10 cellular contexts compared by ENCODE assay signal in genomic region chrX:150544222-150544787, GRCh38. TPM values are rescaled to one million over a fixed set of nuclear protein-coding genes. Genes with fewer than 3 reads are reported as not detected.
DNase-seq lines count a peak whose midpoint lies in the region; ATAC-seq and TF ChIP-seq lines count a peak whose summit lies in the region.
"Had no signal": no experiment of that assay in that cellular context is flagged by ENCODE, and none has a peak within 500 bp of the region (broad histone marks: within the 10 kb centered on the region; RNA-seq: fewer than 3 reads in every experiment).

No MANE protein-coding gene starts in this region.

- H3K4me1 Mint-ChIP-seq in GM23338 = peaks cover 12% of the 10 kb centered on the region; the same call in 2 of the 3 replicates

- H3K9me2 ChIP-seq in GM23338 (ENCODE audit: insufficient read depth) = no peaks in the 10 kb centered on the region

- H3K36me3 Mint-ChIP-seq in GM23338 (ENCODE audit: low read depth) = no peaks in the 10 kb centered on the region

- H3K4me3 ChIP-seq in GM23338 (no peak overlapping the region), RWPE2 (ENCODE audit: severe bottlenecking) (no peak overlapping the region)
- H3K4me3 ChIP-seq: right atrium auricular region had no signal

- H3K27me3 ChIP-seq in GM23338 (ENCODE audit: insufficient read depth) (peaks cover 25% of the 10 kb centered on the region), RWPE2 (ENCODE audit: insufficient read depth, poor library complexity, severe bottlenecking) (no peaks in the 10 kb centered on the region), foreskin keratinocyte (no peaks in the 10 kb centered on the region)
- H3K27me3 ChIP-seq: right atrium auricular region had no signal

- ATAC-seq in GM23338 (peak; percentile 66), RWPE2 (ENCODE audit: low read depth) (peak; percentile 52; the same call in 1 of the 3 replicates), foreskin keratinocyte (peak; percentile 21), HG02588 (IDR thresholded peaks at IDR 0.05; ENCODE audit: unreplicated experiment) (no peak), left lobe of liver (no peak)
- ATAC-seq: T-helper 17 cell had no signal

- H3K27ac ChIP-seq in GM23338 (ENCODE audit: low read depth) (no peak overlapping the region), RWPE2 (ENCODE audit: poor library complexity, severe bottlenecking) (no peak overlapping the region), foreskin keratinocyte (no peak overlapping the region)

- no peak overlapping the region for H3K4me2 ChIP-seq in GM23338

- no peak overlapping the region for H3K27ac Mint-ChIP-seq in GM23338
- H3K27ac Mint-ChIP-seq: T-helper 17 cell had no signal

- H3K4me1 ChIP-seq in GM23338 (ENCODE audit: insufficient read depth) = no peaks in the 10 kb centered on the region
- no peaks in the 10 kb centered on the region for H3K4me1 ChIP-seq in RWPE2 (ENCODE audit: insufficient read depth, poor library complexity, severe bottlenecking)
- no peaks in the 10 kb centered on the region for H3K4me1 ChIP-seq in foreskin keratinocyte

- DNase-seq in ELF-1 (ENCODE audit: low read depth, low spot score) (peak; percentile 80), GM23338 (ENCODE audit: low spot score) (peak; percentile 65), RWPE2 (ENCODE audit: low spot score) (no peak), foreskin keratinocyte (no peak), Ammon's horn (ENCODE audit: low spot score) (no peak), left lobe of liver (ENCODE audit: low spot score) (no peak)
- DNase-seq: NCI-H446 treated with DMSO at 0.1 percent for 48 hours, T-helper 17 cell had no signal

- peak; percentile 29 to 64 for TF ChIP-seq CTCF in GM23338 (conservative IDR thresholded peaks at IDR 0.05; ENCODE audit: low read depth in 2 of 2)
- no peak for TF ChIP-seq CTCF in RWPE2 (IDR thresholded peaks at IDR 0.05; ENCODE audit: poor library complexity, severe bottlenecking)
- peak; percentile 50 for TF ChIP-seq CTCF in foreskin keratinocyte (conservative IDR thresholded peaks at IDR 0.05)

- H3K9me3 ChIP-seq in RWPE2 (ENCODE audit: severe bottlenecking) = no peaks in the 10 kb centered on the region
- H3K9me3 ChIP-seq: right atrium auricular region had no signal

- H3F3A ChIP-seq in GM23338 (replicated peaks; ENCODE audit: low read depth) = no peaks in the 10 kb centered on the region

- peak overlapping the region; percentile 69; the same call in 1 of the 2 replicates for H2AFZ ChIP-seq in GM23338

- H3K79me2 ChIP-seq in GM23338 (replicated peaks; ENCODE audit: insufficient read depth) = no peaks in the 10 kb centered on the region

- no peaks in the 10 kb centered on the region for H4K20me1 ChIP-seq in GM23338 (replicated peaks; ENCODE audit: insufficient read depth)

- H3K27me3 Mint-ChIP-seq in GM23338 (ENCODE audit: insufficient read depth, low read depth, poor library complexity) = peaks cover 21% of the 10 kb centered on the region
- H3K27me3 Mint-ChIP-seq: T-helper 17 cell had no signal

- no peaks in the 10 kb centered on the region for H3K36me3 ChIP-seq in GM23338 (ENCODE audit: insufficient read depth)
- H3K36me3 ChIP-seq in RWPE2 (ENCODE audit: low read depth) = no peaks in the 10 kb centered on the region
- H3K36me3 ChIP-seq: right atrium auricular region had no signal

- no peak overlapping the region for H3K4me3 Mint-ChIP-seq in GM23338
- H3K4me3 Mint-ChIP-seq: T-helper 17 cell had no signal

- no peaks in the 10 kb centered on the region for H3K9me3 Mint-ChIP-seq in GM23338

TF ChIP-seq in GM23338, 12 proteins besides CTCF, POLR2A, EP300 and RAD21 (continues in another document):
- no peak for TF ChIP-seq ZNF114 (CRISPR knock-in tag; IDR thresholded peaks at IDR 0.05)
- no peak for TF ChIP-seq JUNB (IDR thresholded peaks at IDR 0.05; ENCODE audit: unreplicated experiment)
- no peak for TF ChIP-seq ZNF331 (CRISPR knock-in tag; IDR thresholded peaks at IDR 0.05; ENCODE audit: low read depth)
- no peak for TF ChIP-seq STAT1 (IDR thresholded peaks at IDR 0.05; ENCODE audit: unreplicated experiment)
- TF ChIP-seq EZH2phosphoT487 (IDR thresholded peaks at IDR 0.05; ENCODE audit: unreplicated experiment) = no peak
- TF ChIP-seq POLR2AphosphoS5 (IDR thresholded peaks at IDR 0.05; ENCODE audit: low read depth) = no peak
- TF ChIP-seq CREB1 (CRISPR knock-in tag; IDR thresholded peaks at IDR 0.05; ENCODE audit: low read depth) = no peak
- TF ChIP-seq NANOG (IDR thresholded peaks at IDR 0.05; ENCODE audit: borderline replicate concordance) = no peak
- TF ChIP-seq EZH2 (IDR thresholded peaks at IDR 0.05; ENCODE audit: low read depth, unreplicated experiment) = no peak
- no peak for TF ChIP-seq ETS1 (IDR thresholded peaks at IDR 0.05)
- TF ChIP-seq, protein P1, sequence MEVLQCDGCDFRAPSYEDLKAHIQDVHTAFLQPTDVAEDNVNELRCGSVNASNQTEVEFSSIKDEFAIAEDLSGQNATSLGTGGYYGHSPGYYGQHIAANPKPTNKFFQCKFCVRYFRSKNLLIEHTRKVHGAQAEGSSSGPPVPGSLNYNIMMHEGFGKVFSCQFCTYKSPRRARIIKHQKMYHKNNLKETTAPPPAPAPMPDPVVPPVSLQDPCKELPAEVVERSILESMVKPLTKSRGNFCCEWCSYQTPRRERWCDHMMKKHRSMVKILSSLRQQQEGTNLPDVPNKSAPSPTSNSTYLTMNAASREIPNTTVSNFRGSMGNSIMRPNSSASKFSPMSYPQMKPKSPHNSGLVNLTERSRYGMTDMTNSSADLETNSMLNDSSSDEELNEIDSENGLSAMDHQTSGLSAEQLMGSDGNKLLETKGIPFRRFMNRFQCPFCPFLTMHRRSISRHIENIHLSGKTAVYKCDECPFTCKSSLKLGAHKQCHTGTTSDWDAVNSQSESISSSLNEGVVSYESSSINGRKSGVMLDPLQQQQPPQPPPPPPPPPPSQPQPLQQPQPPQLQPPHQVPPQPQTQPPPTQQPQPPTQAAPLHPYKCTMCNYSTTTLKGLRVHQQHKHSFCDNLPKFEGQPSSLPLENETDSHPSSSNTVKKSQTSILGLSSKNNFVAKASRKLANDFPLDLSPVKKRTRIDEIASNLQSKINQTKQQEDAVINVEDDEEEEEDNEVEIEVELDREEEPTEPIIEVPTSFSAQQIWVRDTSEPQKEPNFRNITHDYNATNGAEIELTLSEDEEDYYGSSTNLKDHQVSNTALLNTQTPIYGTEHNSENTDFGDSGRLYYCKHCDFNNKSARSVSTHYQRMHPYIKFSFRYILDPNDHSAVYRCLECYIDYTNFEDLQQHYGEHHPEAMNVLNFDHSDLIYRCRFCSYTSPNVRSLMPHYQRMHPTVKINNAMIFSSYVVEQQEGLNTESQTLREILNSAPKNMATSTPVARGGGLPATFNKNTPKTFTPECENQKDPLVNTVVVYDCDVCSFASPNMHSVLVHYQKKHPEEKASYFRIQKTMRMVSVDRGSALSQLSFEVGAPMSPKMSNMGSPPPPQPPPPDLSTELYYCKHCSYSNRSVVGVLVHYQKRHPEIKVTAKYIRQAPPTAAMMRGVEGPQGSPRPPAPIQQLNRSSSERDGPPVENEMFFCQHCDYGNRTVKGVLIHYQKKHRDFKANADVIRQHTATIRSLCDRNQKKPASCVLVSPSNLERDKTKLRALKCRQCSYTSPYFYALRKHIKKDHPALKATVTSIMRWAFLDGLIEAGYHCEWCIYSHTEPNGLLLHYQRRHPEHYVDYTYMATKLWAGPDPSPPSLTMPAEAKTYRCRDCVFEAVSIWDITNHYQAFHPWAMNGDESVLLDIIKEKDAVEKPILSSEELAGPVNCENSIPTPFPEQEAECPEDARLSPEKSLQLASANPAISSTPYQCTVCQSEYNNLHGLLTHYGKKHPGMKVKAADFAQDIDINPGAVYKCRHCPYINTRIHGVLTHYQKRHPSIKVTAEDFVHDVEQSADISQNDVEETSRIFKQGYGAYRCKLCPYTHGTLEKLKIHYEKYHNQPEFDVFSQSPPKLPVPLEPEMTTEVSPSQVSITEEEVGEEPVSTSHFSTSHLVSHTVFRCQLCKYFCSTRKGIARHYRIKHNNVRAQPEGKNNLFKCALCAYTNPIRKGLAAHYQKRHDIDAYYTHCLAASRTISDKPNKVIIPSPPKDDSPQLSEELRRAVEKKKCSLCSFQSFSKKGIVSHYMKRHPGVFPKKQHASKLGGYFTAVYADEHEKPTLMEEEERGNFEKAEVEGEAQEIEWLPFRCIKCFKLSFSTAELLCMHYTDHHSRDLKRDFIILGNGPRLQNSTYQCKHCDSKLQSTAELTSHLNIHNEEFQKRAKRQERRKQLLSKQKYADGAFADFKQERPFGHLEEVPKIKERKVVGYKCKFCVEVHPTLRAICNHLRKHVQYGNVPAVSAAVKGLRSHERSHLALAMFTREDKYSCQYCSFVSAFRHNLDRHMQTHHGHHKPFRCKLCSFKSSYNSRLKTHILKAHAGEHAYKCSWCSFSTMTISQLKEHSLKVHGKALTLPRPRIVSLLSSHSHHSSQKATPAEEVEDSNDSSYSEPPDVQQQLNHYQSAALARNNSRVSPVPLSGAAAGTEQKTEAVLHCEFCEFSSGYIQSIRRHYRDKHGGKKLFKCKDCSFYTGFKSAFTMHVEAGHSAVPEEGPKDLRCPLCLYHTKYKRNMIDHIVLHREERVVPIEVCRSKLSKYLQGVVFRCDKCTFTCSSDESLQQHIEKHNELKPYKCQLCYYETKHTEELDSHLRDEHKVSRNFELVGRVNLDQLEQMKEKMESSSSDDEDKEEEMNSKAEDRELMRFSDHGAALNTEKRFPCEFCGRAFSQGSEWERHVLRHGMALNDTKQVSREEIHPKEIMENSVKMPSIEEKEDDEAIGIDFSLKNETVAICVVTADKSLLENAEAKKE (CRISPR knock-in tag; IDR thresholded peaks at IDR 0.05) = no peak

RNA-seq across cellular contexts. Expression of gene MTM1, which starts 24.1 kb away (rescaled TPM):
- total RNA-seq in GM23338 (2014; rRNA removed; shearing (Covaris generic)) = 6.1 and 8.7 TPM in 2 replicates
- polyA plus RNA-seq in GM23338 (2016; fragmentation: Nextera tagmentation; extraction: Ambion mirVana) (2.2 and 3.2 TPM in 2 replicates), foreskin keratinocyte (3.1 and 3.5 TPM in 2 replicates)
- total RNA-seq in foreskin keratinocyte (10.2 and 11.4 TPM in 2 replicates), left lobe of liver (17.2 TPM)

Comparison
In these comparisons a context has a peak if more than half of its experiments do, and no peak if none do; other contexts are left out.
1. DNase-seq: peak in ELF-1 (single experiment) and GM23338 (single experiment); none in RWPE2 (single experiment), foreskin keratinocyte (0 of 2), Ammon's horn (single experiment) and left lobe of liver (single experiment).
2. ATAC-seq: peak in GM23338 (single experiment), RWPE2 (single experiment) and foreskin keratinocyte (single experiment); none in HG02588 (single experiment) and left lobe of liver (single experiment).